Comparison of ENCODE assay signal across 8 cellular contexts in genomic region chr21:18384771-18385170, GRCh38. TPM values are rescaled to one million over a fixed set of nuclear protein-coding genes. Genes with fewer than 3 reads are reported as not detected.
DNase-seq lines count a peak whose midpoint lies in the region; ATAC-seq and TF ChIP-seq lines count a peak whose summit lies in the region.

No MANE protein-coding gene starts in this region.

- peak; percentile 7 for TF ChIP-seq CTCF in fibroblast of villous mesenchyme (IDR thresholded peaks at IDR 0.05; ENCODE audit: insufficient read depth, low read depth, low read length)

- in situ Hi-C loops in ACHN (cut with HindIII; ENCODE audit: low pct_ligation_motif_present, low pct_unique_long_range_greater_than_20kb, low sequenced_read_pairs): no loop called here

- no peak overlapping the region for H3K4me3 ChIP-seq in fibroblast of villous mesenchyme (ENCODE audit: low read depth, low read length)

- DNase-seq in ACHN (peak; percentile 52), HPDE6-E6E7 (ENCODE audit: extremely low spot score) (peak; percentile 4), OCI-M1 (lab: John Stamatoyannopoulos, UW) (peak; percentile 77), fibroblast of villous mesenchyme (ENCODE audit: low read depth) (no peak), retina (no peak)

- ATAC-seq in GM21360 (IDR thresholded peaks at IDR 0.05; ENCODE audit: unreplicated experiment) (no peak), GM21447 (IDR thresholded peaks at IDR 0.05; ENCODE audit: unreplicated experiment) (no peak), GM19328 (IDR thresholded peaks at IDR 0.05; ENCODE audit: unreplicated experiment) (no peak)

RNA-seq across cellular contexts. Expression of gene TMPRSS15, which starts 18.8 kb away (rescaled TPM):
- not detected in 2 replicates for total RNA-seq in fibroblast of villous mesenchyme

Comparison
In these comparisons a context has a peak if more than half of its experiments do, and no peak if none do; other contexts are left out.
1. DNase-seq: peak in ACHN (single experiment), HPDE6-E6E7 (single experiment) and OCI-M1 (single experiment); none in fibroblast of villous mesenchyme (single experiment) and retina (single experiment).